In the genomic region with DNA sequence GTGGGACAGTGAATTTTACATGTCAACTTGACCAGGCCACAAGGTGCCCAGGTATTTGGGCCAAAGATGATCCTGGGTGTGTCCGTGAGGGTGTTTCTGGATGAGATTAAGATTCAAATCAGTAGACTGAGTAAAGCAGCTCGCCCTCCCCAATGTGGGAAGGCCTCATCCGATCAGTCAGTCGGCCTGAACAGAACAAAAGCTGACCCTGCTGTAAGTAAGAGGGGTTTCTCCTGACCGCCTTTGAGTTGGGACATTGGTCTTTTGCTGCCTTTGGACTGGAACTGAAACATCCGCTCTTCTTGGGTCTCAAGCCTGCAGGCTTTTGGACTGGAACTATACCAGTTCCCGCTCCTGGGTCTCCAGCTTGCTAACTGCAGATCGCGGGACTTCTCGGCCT, we compare ENCODE assay signal across 21 cellular contexts.
DNase-seq lines count a peak whose midpoint lies in the region; ATAC-seq and TF ChIP-seq lines count a peak whose summit lies in the region.
"Had no signal": no experiment of that assay in that cellular context is flagged by ENCODE, and none has a peak within 500 bp of the region (broad histone marks: within the 10 kb centered on the region; RNA-seq: fewer than 3 reads in every experiment).

No MANE protein-coding gene starts in this region.

- intact Hi-C loops in ovary (cut with DNase I) (loop anchor here in 1 of 4 donors (5.0 kb wide), 1 partner anchor 46 kb away; no protein-coding TSS in a partner anchor), thyroid gland (cut with DNase I) (no loop called here), mucosa of descending colon (cut with DNase I, micrococcal nuclease) (no loop called here)

- H3K27me3 ChIP-seq in right atrium auricular region: no peaks in the 10 kb centered on the region
- no peaks in the 10 kb centered on the region for H3K27me3 ChIP-seq in ovary
- no peaks in the 10 kb centered on the region for H3K27me3 ChIP-seq in thyroid gland

- H3K4me1 ChIP-seq in right atrium auricular region: peaks cover 0 to 39% of the 10 kb centered on the region in 2 donors
- H3K4me1 ChIP-seq in ovary (ENCODE audit: insufficient read depth): peaks cover 5% of the 10 kb centered on the region
- H3K4me1 ChIP-seq in thyroid gland: peaks cover 0 to 8% of the 10 kb centered on the region in 2 donors
- H3K4me1 ChIP-seq in mucosa of descending colon (ENCODE audit: low read depth): peaks cover 3% of the 10 kb centered on the region

- WGBS in ovary, 3 donors: 83 to 90% (median 86%) methylated on average over 10 of the region's 10 CpGs
- WGBS in thyroid gland, 2 donors: 91 to 96% methylated on average over 10 of the region's 10 CpGs

- no peaks in the 10 kb centered on the region for H3K36me3 ChIP-seq in right atrium auricular region
- H3K36me3 ChIP-seq in ovary: no peaks in the 10 kb centered on the region
- H3K36me3 ChIP-seq in thyroid gland: no peaks in the 10 kb centered on the region
- no peaks in the 10 kb centered on the region for H3K36me3 ChIP-seq in mucosa of descending colon (ENCODE audit: low read depth)
- H3K36me3 ChIP-seq: neutrophil had no signal

- H3K9me3 ChIP-seq in right atrium auricular region: no peaks in the 10 kb centered on the region
- no peaks in the 10 kb centered on the region for H3K9me3 ChIP-seq in ovary
- no peaks in the 10 kb centered on the region for H3K9me3 ChIP-seq in thyroid gland
- H3K9me3 ChIP-seq in mucosa of descending colon: no peaks in the 10 kb centered on the region
- H3K9me3 ChIP-seq: neutrophil had no signal

- DNase-seq in right atrium auricular region (ENCODE audit: low spot score) (no peak), ovary (peak in 1 of 5 donors; percentile 20), thyroid gland (no peak), mucosa of descending colon (no peak)
- DNase-seq in activated T-cell treated with anti-CD3 and anti-CD28 coated beads, Interleukin-2, amount 50 U/mL, for 1 hour: no peak
- DNase-seq: activated CD4-positive, alpha-beta T cell treated with anti-CD3 and anti-CD28 coated beads for 48 hours; activated CD8-positive, alpha-beta memory T cell treated with anti-CD3 and anti-CD28 coated beads, Interleukin-2, amount 10 ng/mL, durations not matched to agents 7 days and 5 days; activated naive CD8-positive, alpha-beta T cell treated with anti-CD3 and anti-CD28 coated beads for 36 hours; CD8-positive, alpha-beta T cell; foreskin melanocyte; midbrain; MM.1S; NCI-H1436 treated with DMSO at 0.1 percent for 48 hours; NCI-H774; T-helper 1 cell had no signal

- H3K27ac ChIP-seq in cingulate gyrus (ENCODE audit: low read depth, low read length): peak overlapping the region; percentile 60
- H3K27ac ChIP-seq in right atrium auricular region: peak overlapping the region; percentile 76 to 83
- peak overlapping the region; percentile 75 to 91 for H3K27ac ChIP-seq in ovary
- H3K27ac ChIP-seq in thyroid gland: peak overlapping the region in 2 of 3 donors; percentile 24 to 40
- H3K27ac ChIP-seq: neutrophil had no signal

- TF ChIP-seq CTCF in right atrium auricular region (IDR thresholded peaks at IDR 0.05) (no peak), ovary (IDR thresholded peaks at IDR 0.05) (no peak), thyroid gland (IDR thresholded peaks at IDR 0.05) (no peak), mucosa of descending colon (IDR thresholded peaks at IDR 0.05) (no peak)

- H3K4me3 ChIP-seq in right atrium auricular region: no peak overlapping the region
- H3K4me3 ChIP-seq in ovary: no peak overlapping the region
- no peak overlapping the region for H3K4me3 ChIP-seq in thyroid gland (replicated peaks in 1 of 3)
- H3K4me3 ChIP-seq in mucosa of descending colon: no peak overlapping the region
- H3K4me3 ChIP-seq: K562 had no signal

- ATAC-seq in HG02642 (IDR thresholded peaks at IDR 0.05; ENCODE audit: poor library complexity, unreplicated experiment): no peak
- no peak for ATAC-seq in mucosa of descending colon
- no peak for ATAC-seq in HG02870 (IDR thresholded peaks at IDR 0.05; ENCODE audit: unreplicated experiment)
- ATAC-seq: activated CD8-positive, alpha-beta memory T cell treated with anti-CD3 and anti-CD28 coated beads, Interleukin-2, amount 10 ng/mL, durations not matched to agents 7 days and 5 days; activated T-helper 17 cell treated with anti-CD3 and anti-CD28 coated beads, Interleukin-2, amount 50 U/mL, for 72 hours; CD8-positive, alpha-beta T cell had no signal

- no peak for TF ChIP-seq EP300 in ovary (IDR thresholded peaks at IDR 0.05)

- TF ChIP-seq POLR2A in ovary (IDR thresholded peaks at IDR 0.05) (no peak), thyroid gland (IDR thresholded peaks at IDR 0.05) (no peak)

Comparison
In these comparisons a context has a peak if more than half of its experiments do, and no peak if none do; other contexts are left out.
1. H3K27ac ChIP-seq: peak in every context shown above with its lines; median percentile 83 in ovary; 80 in right atrium auricular region; 60 in cingulate gyrus; 32 in thyroid gland.